Comparison of ENCODE assay signal across 12 cellular contexts in genomic region chr17:59353936-59354755, GRCh38. TPM values are rescaled to one million over a fixed set of nuclear protein-coding genes. Genes with fewer than 3 reads are reported as not detected.
DNase-seq lines count a peak whose midpoint lies in the region; ATAC-seq and TF ChIP-seq lines count a peak whose summit lies in the region.
"Had no signal": no experiment of that assay in that cellular context is flagged by ENCODE, and none has a peak within 500 bp of the region (broad histone marks: within the 10 kb centered on the region; RNA-seq: fewer than 3 reads in every experiment).

No MANE protein-coding gene starts in this region.

- intact Hi-C loops in CD4-positive, alpha-beta T cell (cut with DNase I, micrococcal nuclease) = loop anchor here in 1 of 2 experiments (2.0 kb wide), 1 partner anchor 19 kb away; no protein-coding TSS in a partner anchor
- intact Hi-C loops in dendritic cell treated with granulocyte-macrophage colony-stimulating factor and Interleukin-4, amounts not matched to agents 40 ng/mL and 50 ng/mL, for 4 days (cut with micrococcal nuclease) = no loop called here
- intact Hi-C loops in posterior vena cava (cut with DNase I) (no loop called here), upper lobe of right lung (cut with DNase I) (no loop called here)

- H3K27me3 ChIP-seq in CD4-positive, alpha-beta T cell (ENCODE audit: control insufficient read depth, insufficient read depth, low read length) = no peaks in the 10 kb centered on the region
- H3K27me3 ChIP-seq in upper lobe of right lung = no peaks in the 10 kb centered on the region

- H3K9me3 Mint-ChIP-seq in CD4-positive, alpha-beta T cell = peaks cover 4% of the 10 kb centered on the region
- no peaks in the 10 kb centered on the region for H3K9me3 Mint-ChIP-seq in dendritic cell treated with granulocyte-macrophage colony-stimulating factor and Interleukin-4, amounts not matched to agents 40 ng/mL and 50 ng/mL, for 4 days

- no peak for TF ChIP-seq CTCF in CD4-positive, alpha-beta T cell (IDR thresholded peaks at IDR 0.05)
- no peak for TF ChIP-seq CTCF in GM13976 (IDR thresholded peaks at IDR 0.05; ENCODE audit: borderline replicate concordance, control extremely low read depth, extremely low read depth, insufficient read depth, missing control alignments)
- TF ChIP-seq CTCF in upper lobe of right lung (IDR thresholded peaks at IDR 0.05) = no peak

- ATAC-seq in CD4-positive, alpha-beta T cell (ENCODE audit: poor library complexity) = no peak
- no peak for ATAC-seq in upper lobe of right lung
- ATAC-seq in GM18511 (IDR thresholded peaks at IDR 0.05; ENCODE audit: unreplicated experiment) = no peak

- no peak for DNase-seq in CD4-positive, alpha-beta T cell
- DNase-seq in NCI-H1092 treated with DMSO at 0.1 percent for 48 hours (lab: John Stamatoyannopoulos, UW) (peak; percentile 55), posterior vena cava (ENCODE audit: low spot score) (peak; percentile 30), GM13976 (ENCODE audit: low spot score) (no peak), upper lobe of right lung (no peak), occipital lobe (lab: John Stamatoyannopoulos, UW) (no peak)
- DNase-seq: effector memory CD4-positive, alpha-beta T cell; Kasumi-1; NCI-H2227 treated with DMSO at 0.1 percent for 48 hours; stimulated activated CD8-positive, alpha-beta memory T cell treated with anti-CD3 and anti-CD28 coated beads, Interleukin-4, amount 100 ng/mL, for 48 hours had no signal

- no peak overlapping the region for H3K4me3 Mint-ChIP-seq in CD4-positive, alpha-beta T cell
- no peak overlapping the region for H3K4me3 Mint-ChIP-seq in dendritic cell treated with granulocyte-macrophage colony-stimulating factor and Interleukin-4, amounts not matched to agents 40 ng/mL and 50 ng/mL, for 4 days

- H3K27me3 Mint-ChIP-seq in CD4-positive, alpha-beta T cell = no peaks in the 10 kb centered on the region
- H3K27me3 Mint-ChIP-seq in dendritic cell treated with granulocyte-macrophage colony-stimulating factor and Interleukin-4, amounts not matched to agents 40 ng/mL and 50 ng/mL, for 4 days = no peaks in the 10 kb centered on the region

- H3K4me1 ChIP-seq in upper lobe of right lung = peaks cover 48% of the 10 kb centered on the region

- POLR2A ChIA-PET in CD4-positive, alpha-beta T cell (lab: Charles Lee) = interaction anchor here (1.8 kb wide), 2 partner anchors 8 to 25 kb away, joined by 4 to 9 read pairs; no protein-coding TSS in a partner anchor

- H3K9me3 ChIP-seq in CD4-positive, alpha-beta T cell (ENCODE audit: control insufficient read depth, low read length) = peaks cover 5% of the 10 kb centered on the region
- H3K9me3 ChIP-seq in upper lobe of right lung = no peaks in the 10 kb centered on the region

- peaks cover 55% of the 10 kb centered on the region for H3K36me3 Mint-ChIP-seq in CD4-positive, alpha-beta T cell (ENCODE audit: low read depth)
- H3K36me3 Mint-ChIP-seq in dendritic cell treated with granulocyte-macrophage colony-stimulating factor and Interleukin-4, amounts not matched to agents 40 ng/mL and 50 ng/mL, for 4 days (ENCODE audit: low read depth) = peaks cover 74% of the 10 kb centered on the region

- H3K36me3 ChIP-seq in upper lobe of right lung = peaks cover 22% of the 10 kb centered on the region

- H3K27ac ChIP-seq in CD4-positive, alpha-beta T cell (ENCODE audit: low read depth, low read length) = no peak overlapping the region
- no peak overlapping the region for H3K27ac ChIP-seq in upper lobe of right lung

- peaks cover 78% of the 10 kb centered on the region for H3K4me1 Mint-ChIP-seq in CD4-positive, alpha-beta T cell (ENCODE audit: low read depth)
- H3K4me1 Mint-ChIP-seq in dendritic cell treated with granulocyte-macrophage colony-stimulating factor and Interleukin-4, amounts not matched to agents 40 ng/mL and 50 ng/mL, for 4 days (ENCODE audit: low read depth) = peaks cover 83% of the 10 kb centered on the region

- CTCF ChIA-PET in CD4-positive, alpha-beta T cell (lab: Charles Lee) = interaction anchor here (1.4 to 1.6 kb wide), 2 partner anchors 17 to 24 kb away, joined by 3 to 4 read pairs; no protein-coding TSS in a partner anchor

- H3K27ac Mint-ChIP-seq in CD4-positive, alpha-beta T cell = peak overlapping the region; percentile 35
- H3K27ac Mint-ChIP-seq in dendritic cell treated with granulocyte-macrophage colony-stimulating factor and Interleukin-4, amounts not matched to agents 40 ng/mL and 50 ng/mL, for 4 days = peak overlapping the region; percentile 54

- H3K4me3 ChIP-seq in upper lobe of right lung = no peak overlapping the region

- in situ Hi-C loops in GM13976 (cut with MboI; ENCODE audit: low sequenced_read_pairs, unreplicated experiment) = no loop called here

RNA-seq across cellular contexts. Expression of gene YPEL2, which starts 22.7 kb away (rescaled TPM):
- total RNA-seq in CD4-positive, alpha-beta T cell = 10 to 100 TPM; 69.1 to 71.6 TPM
- total RNA-seq in posterior vena cava (10 to 100 TPM; 25.8 to 40.3 TPM), upper lobe of right lung (19.6 TPM), occipital lobe (8.9 TPM)

Comparison
In these comparisons a context has a peak if more than half of its experiments do, and no peak if none do; other contexts are left out.
1. DNase-seq: peak in NCI-H1092 treated with DMSO at 0.1 percent for 48 hours (single experiment) and posterior vena cava (single experiment); none in CD4-positive, alpha-beta T cell (0 of 10), GM13976 (single experiment), upper lobe of right lung (single experiment) and occipital lobe (single experiment).